24 cellular contexts compared by ENCODE assay signal in the genomic region with DNA sequence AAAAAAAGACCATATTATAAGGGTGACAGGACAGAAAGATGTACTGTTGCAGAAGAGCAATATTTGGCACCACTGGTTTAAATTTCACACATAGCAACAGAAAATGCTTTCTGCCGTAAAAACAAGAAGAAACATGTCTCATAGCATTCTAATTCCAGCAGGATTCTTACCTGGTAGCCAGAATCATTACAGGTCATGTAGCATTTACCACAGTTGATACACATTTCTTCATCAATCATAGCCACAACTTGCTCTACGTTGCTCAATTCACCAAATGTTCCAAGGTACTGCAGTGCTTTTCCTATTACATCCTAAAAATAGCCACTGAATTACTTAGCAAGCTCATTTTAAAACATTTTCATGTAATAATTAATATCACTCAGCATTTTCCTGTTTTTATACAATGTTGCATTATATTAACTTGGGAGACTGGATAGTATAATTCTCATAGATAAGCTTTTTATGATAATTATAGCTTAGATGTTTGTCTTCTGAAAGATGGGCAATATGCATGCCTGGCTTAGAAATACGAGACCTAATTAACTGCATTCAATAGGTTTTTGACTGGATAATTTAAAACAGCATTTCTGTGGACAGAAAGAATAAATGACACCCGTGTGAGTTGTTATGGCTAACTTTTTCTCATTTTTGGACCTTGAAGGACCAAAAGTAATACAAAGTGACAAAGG.
"Had no signal": no experiment of that assay in that cellular context is flagged by ENCODE, and none has a peak within 500 bp of the region (broad histone marks: within the 10 kb centered on the region; RNA-seq: fewer than 3 reads in every experiment).

No MANE protein-coding gene starts in this region.

- H3K4me1 ChIP-seq: heart left ventricle, parathyroid adenoma, upper lobe of left lung had no signal

- H3K4me3 Mint-ChIP-seq: activated naive CD4-positive, alpha-beta T cell treated with anti-CD3 and anti-CD28 coated beads, Interleukin-2, amount 10 ng/mL, durations not matched to agents 7 days and 5 days; activated naive CD8-positive, alpha-beta T cell treated with anti-CD3 and anti-CD28 coated beads, Interleukin-2, amount 50 U/mL, for 24 hours; central memory CD8-positive, alpha-beta T cell; effector memory CD8-positive, alpha-beta T cell; T-helper 17 cell had no signal

- FAIRE-seq: colon, endothelial cell of umbilical vein had no signal

- ATAC-seq: activated naive CD8-positive, alpha-beta T cell treated with anti-CD3 and anti-CD28 coated beads, Interleukin-2, amount 50 U/mL, for 24 hours; effector memory CD8-positive, alpha-beta T cell; heart left ventricle; left colon; mucosa of descending colon; right cardiac atrium; stimulated activated naive CD8-positive, alpha-beta T cell treated with anti-CD3 and anti-CD28 coated beads, Interleukin-15, Interleukin-2, amounts not matched to agents 100 U/mL and 50 U/mL, for 24 hours; T-helper 17 cell had no signal

- H3K27ac ChIP-seq: brain microvascular endothelial cell, heart left ventricle, parathyroid adenoma, upper lobe of left lung had no signal

- H3K4me1 Mint-ChIP-seq: activated naive CD4-positive, alpha-beta T cell treated with anti-CD3 and anti-CD28 coated beads, Interleukin-2, amount 10 ng/mL, durations not matched to agents 7 days and 5 days; activated naive CD8-positive, alpha-beta T cell treated with anti-CD3 and anti-CD28 coated beads, Interleukin-2, amount 50 U/mL, for 24 hours; central memory CD8-positive, alpha-beta T cell had no signal

- H3K36me3 ChIP-seq: brain microvascular endothelial cell had no signal

- H3K9me3 ChIP-seq: heart left ventricle, mucosa of descending colon, upper lobe of left lung had no signal

- H3K27me3 ChIP-seq: brain microvascular endothelial cell, heart left ventricle, upper lobe of left lung had no signal

- H3K27me3 Mint-ChIP-seq: activated naive CD4-positive, alpha-beta T cell treated with anti-CD3 and anti-CD28 coated beads, Interleukin-2, amount 10 ng/mL, durations not matched to agents 7 days and 5 days; activated naive CD8-positive, alpha-beta T cell treated with anti-CD3 and anti-CD28 coated beads, Interleukin-2, amount 50 U/mL, for 24 hours; central memory CD8-positive, alpha-beta T cell; effector memory CD8-positive, alpha-beta T cell; T-helper 17 cell had no signal

- H3K27ac Mint-ChIP-seq: activated naive CD4-positive, alpha-beta T cell treated with anti-CD3 and anti-CD28 coated beads, Interleukin-2, amount 10 ng/mL, durations not matched to agents 7 days and 5 days; activated naive CD8-positive, alpha-beta T cell treated with anti-CD3 and anti-CD28 coated beads, Interleukin-2, amount 50 U/mL, for 24 hours; T-helper 17 cell had no signal

- H3K9me3 Mint-ChIP-seq: activated naive CD4-positive, alpha-beta T cell treated with anti-CD3 and anti-CD28 coated beads, Interleukin-2, amount 10 ng/mL, durations not matched to agents 7 days and 5 days; activated naive CD8-positive, alpha-beta T cell treated with anti-CD3 and anti-CD28 coated beads, Interleukin-2, amount 50 U/mL, for 24 hours; central memory CD8-positive, alpha-beta T cell; effector memory CD8-positive, alpha-beta T cell had no signal

- H3K4me3 ChIP-seq: heart left ventricle, mucosa of descending colon, upper lobe of left lung had no signal

- DNase-seq: activated CD4-positive, alpha-beta T cell treated with anti-CD3 and anti-CD28 coated beads for 4 hours; activated CD4-positive, alpha-beta T cell treated with anti-CD3 and anti-CD28 coated beads, Interleukin-2, amount 50 U/mL, for 48 hours; activated CD4-positive, CD25-positive, alpha-beta regulatory T cell; activated effector memory CD4-positive, alpha-beta T cell treated with anti-CD3 and anti-CD28 coated beads, Interleukin-2, amount 50 U/mL, for 16 hours; activated naive CD4-positive, alpha-beta T cell treated with anti-CD3 and anti-CD28 coated beads, Interleukin-2, amount 10 ng/mL, durations not matched to agents 7 days and 5 days; activated naive CD8-positive, alpha-beta T cell treated with anti-CD3 and anti-CD28 coated beads, Interleukin-2, amount 50 U/mL, for 24 hours; aorta; brain microvascular endothelial cell; effector memory CD8-positive, alpha-beta T cell; heart left ventricle; islet precursor cell; left colon; mesendoderm; mucosa of descending colon; nucleus accumbens; right cardiac atrium; stimulated activated CD4-positive, alpha-beta T cell treated with anti-CD3 and anti-CD28 coated beads, Interleukin-4, amount 100 ng/mL, for 24 hours; stimulated activated naive CD8-positive, alpha-beta T cell treated with anti-CD3 and anti-CD28 coated beads, Interleukin-15, Interleukin-2, amounts not matched to agents 100 U/mL and 50 U/mL, for 24 hours; T-helper 17 cell; upper lobe of left lung had no signal
